In genomic region chr6:49979584-49979983, GRCh38 we compare ENCODE assay signal across 1 cellular context.
TF ChIP-seq lines count a peak whose summit lies in the region.

No MANE protein-coding gene starts in this region.

TF ChIP-seq in GM12878, 131 proteins besides CTCF, POLR2A, EP300 and RAD21 (continued from another document):
- TF ChIP-seq, protein P1, sequence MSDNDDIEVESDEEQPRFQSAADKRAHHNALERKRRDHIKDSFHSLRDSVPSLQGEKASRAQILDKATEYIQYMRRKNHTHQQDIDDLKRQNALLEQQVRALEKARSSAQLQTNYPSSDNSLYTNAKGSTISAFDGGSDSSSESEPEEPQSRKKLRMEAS (IDR thresholded peaks at IDR 0.05; ENCODE audit: low read depth, low read length): no peak
- no peak for TF ChIP-seq SUPT20H (IDR thresholded peaks at IDR 0.05; ENCODE audit: borderline replicate concordance, control insufficient read depth, low read depth, low read length)
- TF ChIP-seq IRF4 (IDR thresholded peaks at IDR 0.05; ENCODE audit: low read depth, low read length): no peak
- TF ChIP-seq, protein P2, sequence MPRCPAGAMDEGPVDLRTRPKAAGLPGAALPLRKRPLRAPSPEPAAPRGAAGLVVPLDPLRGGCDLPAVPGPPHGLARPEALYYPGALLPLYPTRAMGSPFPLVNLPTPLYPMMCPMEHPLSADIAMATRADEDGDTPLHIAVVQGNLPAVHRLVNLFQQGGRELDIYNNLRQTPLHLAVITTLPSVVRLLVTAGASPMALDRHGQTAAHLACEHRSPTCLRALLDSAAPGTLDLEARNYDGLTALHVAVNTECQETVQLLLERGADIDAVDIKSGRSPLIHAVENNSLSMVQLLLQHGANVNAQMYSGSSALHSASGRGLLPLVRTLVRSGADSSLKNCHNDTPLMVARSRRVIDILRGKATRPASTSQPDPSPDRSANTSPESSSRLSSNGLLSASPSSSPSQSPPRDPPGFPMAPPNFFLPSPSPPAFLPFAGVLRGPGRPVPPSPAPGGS (IDR thresholded peaks at IDR 0.05; ENCODE audit: borderline replicate concordance, insufficient read depth, low read depth, low read length, poor library complexity, severe bottlenecking): no peak
- TF ChIP-seq, protein P3, sequence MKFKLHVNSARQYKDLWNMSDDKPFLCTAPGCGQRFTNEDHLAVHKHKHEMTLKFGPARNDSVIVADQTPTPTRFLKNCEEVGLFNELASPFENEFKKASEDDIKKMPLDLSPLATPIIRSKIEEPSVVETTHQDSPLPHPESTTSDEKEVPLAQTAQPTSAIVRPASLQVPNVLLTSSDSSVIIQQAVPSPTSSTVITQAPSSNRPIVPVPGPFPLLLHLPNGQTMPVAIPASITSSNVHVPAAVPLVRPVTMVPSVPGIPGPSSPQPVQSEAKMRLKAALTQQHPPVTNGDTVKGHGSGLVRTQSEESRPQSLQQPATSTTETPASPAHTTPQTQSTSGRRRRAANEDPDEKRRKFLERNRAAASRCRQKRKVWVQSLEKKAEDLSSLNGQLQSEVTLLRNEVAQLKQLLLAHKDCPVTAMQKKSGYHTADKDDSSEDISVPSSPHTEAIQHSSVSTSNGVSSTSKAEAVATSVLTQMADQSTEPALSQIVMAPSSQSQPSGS (IDR thresholded peaks at IDR 0.05; ENCODE audit: low read length): no peak
- no peak for TF ChIP-seq EGR1 (IDR thresholded peaks at IDR 0.05; ENCODE audit: borderline replicate concordance in 1 of 2, low read depth in 2 of 2, low read length in 2 of 2)
- TF ChIP-seq CEBPB (IDR thresholded peaks at IDR 0.05; ENCODE audit: borderline replicate concordance in 1 of 2, low read depth in 2 of 2, low read length in 2 of 2): no peak
- TF ChIP-seq HDGF (IDR thresholded peaks at IDR 0.05): no peak
- no peak for TF ChIP-seq SMAD1 (IDR thresholded peaks at IDR 0.05; ENCODE audit: low read depth, partially characterized antibody)
- no peak for TF ChIP-seq PAX8 (IDR thresholded peaks at IDR 0.05)
- TF ChIP-seq JUNB (IDR thresholded peaks at IDR 0.05): peak; percentile 38; the same call in 1 of the 2 replicates
- no peak for TF ChIP-seq BACH1 (IDR thresholded peaks at IDR 0.05; ENCODE audit: borderline replicate concordance)
- TF ChIP-seq, protein P4, sequence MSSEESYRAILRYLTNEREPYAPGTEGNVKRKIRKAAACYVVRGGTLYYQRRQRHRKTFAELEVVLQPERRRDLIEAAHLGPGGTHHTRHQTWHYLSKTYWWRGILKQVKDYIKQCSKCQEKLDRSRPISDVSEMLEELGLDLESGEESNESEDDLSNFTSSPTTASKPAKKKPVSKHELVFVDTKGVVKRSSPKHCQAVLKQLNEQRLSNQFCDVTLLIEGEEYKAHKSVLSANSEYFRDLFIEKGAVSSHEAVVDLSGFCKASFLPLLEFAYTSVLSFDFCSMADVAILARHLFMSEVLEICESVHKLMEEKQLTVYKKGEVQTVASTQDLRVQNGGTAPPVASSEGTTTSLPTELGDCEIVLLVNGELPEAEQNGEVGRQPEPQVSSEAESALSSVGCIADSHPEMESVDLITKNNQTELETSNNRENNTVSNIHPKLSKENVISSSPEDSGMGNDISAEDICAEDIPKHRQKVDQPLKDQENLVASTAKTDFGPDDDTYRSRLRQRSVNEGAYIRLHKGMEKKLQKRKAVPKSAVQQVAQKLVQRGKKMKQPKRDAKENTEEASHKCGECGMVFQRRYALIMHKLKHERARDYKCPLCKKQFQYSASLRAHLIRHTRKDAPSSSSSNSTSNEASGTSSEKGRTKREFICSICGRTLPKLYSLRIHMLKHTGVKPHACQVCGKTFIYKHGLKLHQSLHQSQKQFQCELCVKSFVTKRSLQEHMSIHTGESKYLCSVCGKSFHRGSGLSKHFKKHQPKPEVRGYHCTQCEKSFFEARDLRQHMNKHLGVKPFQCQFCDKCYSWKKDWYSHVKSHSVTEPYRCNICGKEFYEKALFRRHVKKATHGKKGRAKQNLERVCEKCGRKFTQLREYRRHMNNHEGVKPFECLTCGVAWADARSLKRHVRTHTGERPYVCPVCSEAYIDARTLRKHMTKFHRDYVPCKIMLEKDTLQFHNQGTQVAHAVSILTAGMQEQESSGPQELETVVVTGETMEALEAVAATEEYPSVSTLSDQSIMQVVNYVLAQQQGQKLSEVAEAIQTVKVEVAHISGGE (CRISPR knock-in tag; IDR thresholded peaks at IDR 0.05): no peak
- no peak for TF ChIP-seq NBN (IDR thresholded peaks at IDR 0.05)
- TF ChIP-seq, protein P5, sequence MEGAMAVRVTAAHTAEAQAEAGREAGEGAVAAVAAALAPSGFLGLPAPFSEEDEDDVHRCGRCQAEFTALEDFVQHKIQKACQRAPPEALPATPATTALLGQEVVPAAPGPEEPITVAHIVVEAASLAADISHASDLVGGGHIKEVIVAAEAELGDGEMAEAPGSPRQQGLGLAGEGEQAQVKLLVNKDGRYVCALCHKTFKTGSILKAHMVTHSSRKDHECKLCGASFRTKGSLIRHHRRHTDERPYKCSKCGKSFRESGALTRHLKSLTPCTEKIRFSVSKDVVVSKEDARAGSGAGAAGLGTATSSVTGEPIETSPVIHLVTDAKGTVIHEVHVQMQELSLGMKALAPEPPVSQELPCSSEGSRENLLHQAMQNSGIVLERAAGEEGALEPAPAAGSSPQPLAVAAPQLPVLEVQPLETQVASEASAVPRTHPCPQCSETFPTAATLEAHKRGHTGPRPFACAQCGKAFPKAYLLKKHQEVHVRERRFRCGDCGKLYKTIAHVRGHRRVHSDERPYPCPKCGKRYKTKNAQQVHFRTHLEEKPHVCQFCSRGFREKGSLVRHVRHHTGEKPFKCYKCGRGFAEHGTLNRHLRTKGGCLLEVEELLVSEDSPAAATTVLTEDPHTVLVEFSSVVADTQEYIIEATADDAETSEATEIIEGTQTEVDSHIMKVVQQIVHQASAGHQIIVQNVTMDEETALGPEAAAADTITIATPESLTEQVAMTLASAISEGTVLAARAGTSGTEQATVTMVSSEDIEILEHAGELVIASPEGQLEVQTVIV (IDR thresholded peaks at IDR 0.05; ENCODE audit: borderline replicate concordance, partially characterized antibody): no peak
- no peak for TF ChIP-seq JUND (IDR thresholded peaks at IDR 0.05; ENCODE audit: low read depth, low read length)
- no peak for TF ChIP-seq E2F8 (IDR thresholded peaks at IDR 0.05; ENCODE audit: low read depth, partially characterized antibody)
- no peak for TF ChIP-seq NR2C2 (IDR thresholded peaks at IDR 0.05; ENCODE audit: borderline replicate concordance, control insufficient read depth, insufficient read length, low read depth)
- TF ChIP-seq SREBF1 (IDR thresholded peaks at IDR 0.05; ENCODE audit: low read length): no peak
- TF ChIP-seq TCF12 (IDR thresholded peaks at IDR 0.05; ENCODE audit: low read depth, low read length): no peak
- no peak for TF ChIP-seq LARP7 (IDR thresholded peaks at IDR 0.05)
- no peak for TF ChIP-seq STAT3 (IDR thresholded peaks at IDR 0.05; ENCODE audit: low read depth, low read length)
- peak; percentile 50; the same call in 1 of the 2 replicates for TF ChIP-seq MEF2A (IDR thresholded peaks at IDR 0.05; ENCODE audit: insufficient read depth, low read depth, low read length)
- TF ChIP-seq TCF3 (IDR thresholded peaks at IDR 0.05; ENCODE audit: borderline replicate concordance, insufficient read depth, low read depth, low read length): no peak
- TF ChIP-seq NFIC (IDR thresholded peaks at IDR 0.05; ENCODE audit: low read depth, low read length): 0 out of 2 replicates have a peak, but pooled peaks have one; percentile 45
- no peak for TF ChIP-seq STAT1 (conservative IDR thresholded peaks at IDR 0.05)
- no peak for TF ChIP-seq TARDBP (IDR thresholded peaks at IDR 0.05; ENCODE audit: borderline replicate concordance)
- TF ChIP-seq RUNX3 (IDR thresholded peaks at IDR 0.05; ENCODE audit: low read length): peak; percentile 95
- TF ChIP-seq CHD4 (IDR thresholded peaks at IDR 0.05): no peak
- no peak for TF ChIP-seq IKZF1 (conservative IDR thresholded peaks at IDR 0.05)
- no peak for TF ChIP-seq SRF (IDR thresholded peaks at IDR 0.05; ENCODE audit: low read depth in 2 of 2, low read length in 2 of 2)
- TF ChIP-seq PML (IDR thresholded peaks at IDR 0.05; ENCODE audit: low read length): no peak
- TF ChIP-seq TCF7 (IDR thresholded peaks at IDR 0.05; ENCODE audit: borderline replicate concordance): peak; percentile 94
- no peak for TF ChIP-seq TBL1XR1 (IDR thresholded peaks at IDR 0.05; ENCODE audit: low read depth, low read length)
